In genomic region chr2:217456016-217456415, GRCh38 we compare ENCODE assay signal across 17 cellular contexts.
DNase-seq lines count a peak whose midpoint lies in the region; ATAC-seq, FAIRE-seq and TF ChIP-seq lines count a peak whose summit lies in the region.
"Had no signal": no experiment of that assay in that cellular context is flagged by ENCODE, and none has a peak within 500 bp of the region (broad histone marks: within the 10 kb centered on the region; RNA-seq: fewer than 3 reads in every experiment).

No MANE protein-coding gene starts in this region.

- H3K4me3 Mint-ChIP-seq in MCF 10A (ENCODE audit: unreplicated experiment): no peak overlapping the region
- H3K4me3 Mint-ChIP-seq in CD14-positive monocyte: no peak overlapping the region
- H3K4me3 Mint-ChIP-seq: CD8-positive, alpha-beta memory T cell; IgD-negative memory B cell had no signal

- TF ChIP-seq CTCF in mammary epithelial cell (conservative IDR thresholded peaks at IDR 0.05 in 1 of 2, IDR thresholded peaks at IDR 0.05 in 1 of 2; ENCODE audit: extremely low read depth in 1 of 2, insufficient read depth in 1 of 2, low read depth in 1 of 2, low read length in 2 of 2) (no peak), MCF 10A (IDR thresholded peaks at IDR 0.05; ENCODE audit: unreplicated experiment) (no peak), brain microvascular endothelial cell (IDR thresholded peaks at IDR 0.05; ENCODE audit: low read depth, low read length, missing control alignments) (no peak), keratinocyte (optimal IDR thresholded peaks at IDR 0.05 in 1 of 3, IDR thresholded peaks at IDR 0.05 in 1 of 3, conservative IDR thresholded peaks at IDR 0.05 in 1 of 3; ENCODE audit: extremely low read depth in 1 of 3, insufficient read depth in 2 of 3, low read length in 3 of 3) (no peak), body of pancreas (IDR thresholded peaks at IDR 0.05) (no peak), CD14-positive monocyte (IDR thresholded peaks at IDR 0.05) (no peak), MM.1S (IDR thresholded peaks at IDR 0.05; ENCODE audit: low read length) (no peak)

- H3K27me3 ChIP-seq in mammary epithelial cell (ENCODE audit: insufficient read depth, low read length) (no peaks in the 10 kb centered on the region), brain microvascular endothelial cell (replicated peaks) (no peaks in the 10 kb centered on the region), keratinocyte (ENCODE audit: control insufficient read depth, extremely low read depth, insufficient read depth, low read length) (no peaks in the 10 kb centered on the region), body of pancreas (no peaks in the 10 kb centered on the region), MM.1S (replicated peaks; ENCODE audit: insufficient read depth, low read length) (no peaks in the 10 kb centered on the region)

- peak overlapping the region; percentile 25 for H3K4me2 ChIP-seq in mammary epithelial cell (ENCODE audit: insufficient read depth, low read depth, low read length)
- H3K4me2 ChIP-seq in keratinocyte (ENCODE audit: control insufficient read depth, extremely low read depth, insufficient read depth, low read depth, low read length): no peak overlapping the region
- H3K4me2 ChIP-seq in MM.1S (ENCODE audit: low read depth, low read length): no peak overlapping the region

- no peaks in the 10 kb centered on the region for H3K27me3 Mint-ChIP-seq in MCF 10A (ENCODE audit: insufficient read depth, unreplicated experiment)
- peaks cover 1 to 10% (median 4%) of the 10 kb centered on the region in 3 donors for H3K27me3 Mint-ChIP-seq in CD14-positive monocyte (ENCODE audit: low read depth in 3 of 3)
- H3K27me3 Mint-ChIP-seq: IgD-negative memory B cell had no signal

- H3K9me1 ChIP-seq in keratinocyte (ENCODE audit: control insufficient read depth, extremely low read depth, insufficient read depth, low read length): no peaks in the 10 kb centered on the region

- H3F3A ChIP-seq in MM.1S (ENCODE audit: insufficient read depth, low read length): no peaks in the 10 kb centered on the region

- in situ Hi-C loops in mammary epithelial cell (cut with MboI; ENCODE audit: low sequenced_read_pairs in 2 of 2) (no loop called here), brain microvascular endothelial cell (cut with HindIII; ENCODE audit: low pct_ligation_motif_present, low sequenced_read_pairs) (no loop called here)

- H4K20me1 ChIP-seq in mammary epithelial cell (ENCODE audit: insufficient read depth, low read length) (no peaks in the 10 kb centered on the region), keratinocyte (ENCODE audit: control insufficient read depth, extremely low read depth, insufficient read depth, low read length) (no peaks in the 10 kb centered on the region), MM.1S (ENCODE audit: insufficient read depth, low read length) (no peaks in the 10 kb centered on the region)

- no peak for ATAC-seq in body of pancreas

- no peaks in the 10 kb centered on the region for H3K36me3 ChIP-seq in mammary epithelial cell (ENCODE audit: insufficient read depth, low read length)
- H3K36me3 ChIP-seq in brain microvascular endothelial cell (replicated peaks): no peaks in the 10 kb centered on the region
- H3K36me3 ChIP-seq in keratinocyte (ENCODE audit: control insufficient read depth in 2 of 2, extremely low read depth in 1 of 2, insufficient read depth in 2 of 2, low read length in 2 of 2): no peaks in the 10 kb centered on the region
- no peaks in the 10 kb centered on the region for H3K36me3 ChIP-seq in body of pancreas (replicated peaks in 1 of 2; ENCODE audit: insufficient read depth in 1 of 2, low read depth in 2 of 2)
- no peaks in the 10 kb centered on the region for H3K36me3 ChIP-seq in MM.1S (replicated peaks; ENCODE audit: insufficient read depth, low read length)
- H3K36me3 ChIP-seq: HAP-1 had no signal

- CTCF ChIA-PET in mammary epithelial cell (lab: Charles Lee; ENCODE audit: low non-redundant PET) (no interaction called here), MCF 10A (lab: Yijun Ruan, JAX) (interaction anchor here (0.5 kb wide), 1 partner anchor 21 kb away, joined by 3 read pairs; no protein-coding TSS in a partner anchor)

- H3K9ac ChIP-seq in mammary epithelial cell (ENCODE audit: insufficient read depth, low read length) (no peak overlapping the region), keratinocyte (ENCODE audit: control insufficient read depth, extremely low read depth, insufficient read depth, low read length) (no peak overlapping the region), MM.1S (ENCODE audit: low read length) (no peak overlapping the region)

- H3K9me3 Mint-ChIP-seq in MCF 10A (ENCODE audit: unreplicated experiment) (no peaks in the 10 kb centered on the region), CD14-positive monocyte (peaks cover 0 to 7% (median 5%) of the 10 kb centered on the region in 7 donors)

- DNase-seq in mammary epithelial cell (peak; percentile 73), MCF 10A (ENCODE audit: unreplicated experiment) (no peak), brain microvascular endothelial cell (peak; percentile 11), keratinocyte (ENCODE audit: low read depth, low spot score) (no peak), body of pancreas (no peak), CD14-positive monocyte (ENCODE audit: low spot score) (no peak), MM.1S (no peak)
- no peak for DNase-seq in activated CD4-positive, alpha-beta T cell treated with anti-CD3 and anti-CD28 coated beads, Interleukin-2, amount 50 U/mL, for 1 hour
- DNase-seq: Caco-2; CD8-positive, alpha-beta memory T cell; GDM1 had no signal

- POLR2A ChIA-PET in MCF 10A (lab: Yijun Ruan, JAX): no interaction called here

- H2AFZ ChIP-seq in mammary epithelial cell (ENCODE audit: low read depth, low read length): peak overlapping the region; percentile 11
- H2AFZ ChIP-seq in keratinocyte (ENCODE audit: control insufficient read depth, low read length): no peak overlapping the region
- no peak overlapping the region for H2AFZ ChIP-seq in MM.1S (ENCODE audit: low read length)

- H3K9me3 ChIP-seq in mammary epithelial cell (replicated peaks; ENCODE audit: insufficient read depth, low read length) (no peaks in the 10 kb centered on the region), keratinocyte (ENCODE audit: control insufficient read depth, low read depth, low read length) (no peaks in the 10 kb centered on the region), body of pancreas (no peaks in the 10 kb centered on the region), MM.1S (replicated peaks; ENCODE audit: insufficient read depth, low read length) (no peaks in the 10 kb centered on the region)
- H3K9me3 ChIP-seq: HAP-1 had no signal

- H3K9me2 ChIP-seq in MM.1S (replicated peaks; ENCODE audit: insufficient read depth, low read length): no peaks in the 10 kb centered on the region

- 52% methylated on average over 2 of the region's 2 CpGs for WGBS in mammary epithelial cell (ENCODE audit: low coverage, missing lambda C conversion rate)
- WGBS in body of pancreas, 2 donors: 76 to 77% methylated on average over 2 of the region's 2 CpGs

- H3K4me3 ChIP-seq in mammary epithelial cell (replicated peaks in 1 of 3; ENCODE audit: insufficient read depth in 1 of 3, low read depth in 2 of 3, low read length in 3 of 3) (no peak overlapping the region), brain microvascular endothelial cell (ENCODE audit: low read depth, low read length) (no peak overlapping the region), keratinocyte (ENCODE audit: control insufficient read depth in 2 of 3, extremely low read depth in 1 of 3, insufficient read depth in 2 of 3, low read depth in 1 of 3, low read length in 3 of 3) (no peak overlapping the region), body of pancreas (no peak overlapping the region), MM.1S (ENCODE audit: low read length) (no peak overlapping the region)
- H3K4me3 ChIP-seq: HAP-1 had no signal

- dilution Hi-C loops in mammary epithelial cell (cut with HindIII; ENCODE audit: low sequenced_read_pairs) (no loop called here), keratinocyte (cut with MboI; ENCODE audit: extremely low pct_ligation_motif_present, low sequenced_read_pairs) (no loop called here)

- peaks cover 15% of the 10 kb centered on the region for H3K4me1 ChIP-seq in mammary epithelial cell (ENCODE audit: insufficient read depth, low read length)
- H3K4me1 ChIP-seq in keratinocyte (ENCODE audit: control insufficient read depth, extremely low read depth, insufficient read depth, low read length): no peaks in the 10 kb centered on the region
- H3K4me1 ChIP-seq in body of pancreas: no peaks in the 10 kb centered on the region
- H3K4me1 ChIP-seq in MM.1S (ENCODE audit: low read length): no peaks in the 10 kb centered on the region

- H3K79me2 ChIP-seq in mammary epithelial cell (ENCODE audit: insufficient read depth, low read length) (no peaks in the 10 kb centered on the region), keratinocyte (ENCODE audit: control insufficient read depth, insufficient read depth, low read length) (no peaks in the 10 kb centered on the region), MM.1S (ENCODE audit: low read length) (no peaks in the 10 kb centered on the region)

- H3K27ac Mint-ChIP-seq in MCF 10A (ENCODE audit: low read depth, unreplicated experiment) (no peak overlapping the region), CD14-positive monocyte (no peak overlapping the region)
- H3K27ac Mint-ChIP-seq: CD8-positive, alpha-beta memory T cell; IgD-negative memory B cell had no signal

- H3K27ac ChIP-seq in mammary epithelial cell (ENCODE audit: insufficient read depth, low read depth, low read length): no peak overlapping the region
- H3K27ac ChIP-seq in brain microvascular endothelial cell: no peak overlapping the region
- no peak overlapping the region for H3K27ac ChIP-seq in keratinocyte (ENCODE audit: control insufficient read depth, insufficient read depth, low read length)
- no peak overlapping the region for H3K27ac ChIP-seq in body of pancreas
- no peak overlapping the region for H3K27ac ChIP-seq in MM.1S (ENCODE audit: low read length)
- H3K27ac ChIP-seq: 22Rv1 had no signal

- no TSS peak for BruUV-seq in mammary epithelial cell (replicated peaks; lab: Mats Ljungman, UMichigan)
- BruUV-seq in MCF 10A (replicated peaks; lab: Mats Ljungman, UMichigan): no TSS peak

- H3K36me3 Mint-ChIP-seq in MCF 10A (ENCODE audit: insufficient read depth, unreplicated experiment): no peaks in the 10 kb centered on the region
- no peaks in the 10 kb centered on the region for H3K36me3 Mint-ChIP-seq in CD14-positive monocyte
- H3K36me3 Mint-ChIP-seq: CD8-positive, alpha-beta memory T cell; IgD-negative memory B cell had no signal

- intact Hi-C loops in mammary epithelial cell (cut with micrococcal nuclease): no loop called here
- intact Hi-C loops in MCF 10A (cut with micrococcal nuclease): no loop called here
- intact Hi-C loops in body of pancreas (cut with DNase I): no loop called here
- intact Hi-C loops in CD14-positive monocyte (cut with micrococcal nuclease): no loop called here

- no peak for TF ChIP-seq POLR2A in body of pancreas (IDR thresholded peaks at IDR 0.05)

- peak; percentile 66 for FAIRE-seq in keratinocyte (lab: Jason Lieb, UNC)
- FAIRE-seq: GM12892, GM19239, H1 had no signal

- no peaks in the 10 kb centered on the region for H3K4me1 Mint-ChIP-seq in MCF 10A (ENCODE audit: insufficient read depth, unreplicated experiment)
- no peaks in the 10 kb centered on the region for H3K4me1 Mint-ChIP-seq in CD14-positive monocyte
- H3K4me1 Mint-ChIP-seq: CD8-positive, alpha-beta memory T cell; IgD-negative memory B cell had no signal

Comparison
In these comparisons a context has a peak if more than half of its experiments do, and no peak if none do; other contexts are left out.
1. DNase-seq: peak in mammary epithelial cell (single experiment) and brain microvascular endothelial cell (single experiment); none in MCF 10A (single experiment), keratinocyte (single experiment), body of pancreas (0 of 4), CD14-positive monocyte (single experiment), MM.1S (single experiment) and activated CD4-positive, alpha-beta T cell treated with anti-CD3 and anti-CD28 coated beads, Interleukin-2, amount 50 U/mL, for 1 hour (single experiment).